Comparison of ENCODE assay signal across 1 cellular context in the genomic region with DNA sequence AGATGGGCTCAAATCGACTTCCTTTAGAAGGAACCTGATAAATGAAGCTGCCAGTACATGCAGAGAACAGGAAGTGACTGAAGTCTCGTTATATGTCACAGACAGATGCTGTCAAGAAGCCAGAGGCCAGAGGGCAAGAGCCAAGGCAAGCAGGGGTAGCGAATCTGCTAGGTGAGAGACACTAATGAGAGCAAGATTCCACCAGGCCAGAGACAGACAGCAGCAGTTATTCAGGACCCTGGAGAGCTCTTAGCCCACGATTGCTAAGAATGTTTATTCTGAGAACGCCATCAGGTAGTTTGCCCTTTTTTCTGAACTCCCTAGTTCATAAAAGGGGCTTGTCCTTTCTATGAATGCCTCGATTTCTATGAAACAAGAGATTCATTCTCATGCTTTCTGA.
TF ChIP-seq lines count a peak whose summit lies in the region.

No MANE protein-coding gene starts in this region.

TF ChIP-seq in IMR-90, 13 proteins besides CTCF, POLR2A, EP300 and RAD21 (continued from another document):
- no peak for TF ChIP-seq MAFK (IDR thresholded peaks at IDR 0.05; ENCODE audit: low read depth, low read length)
- no peak for TF ChIP-seq CHD1 (IDR thresholded peaks at IDR 0.05; ENCODE audit: low read depth, low read length)
- no peak for TF ChIP-seq RCOR1 (IDR thresholded peaks at IDR 0.05; ENCODE audit: insufficient replicate concordance, low read length)
- TF ChIP-seq NFE2L2 (IDR thresholded peaks at IDR 0.05; ENCODE audit: low read depth, low read length): no peak
- TF ChIP-seq MAZ (IDR thresholded peaks at IDR 0.05; ENCODE audit: borderline replicate concordance, low read depth, low read length): no peak
- no peak for TF ChIP-seq RFX5 (IDR thresholded peaks at IDR 0.05; ENCODE audit: low read depth, low read length)
- no peak for TF ChIP-seq MXI1 (IDR thresholded peaks at IDR 0.05; ENCODE audit: borderline replicate concordance, low read depth, low read length)
- TF ChIP-seq CEBPB (IDR thresholded peaks at IDR 0.05; ENCODE audit: low read depth, low read length): no peak
